Comparison of ENCODE assay signal across 25 cellular contexts in the genomic region with DNA sequence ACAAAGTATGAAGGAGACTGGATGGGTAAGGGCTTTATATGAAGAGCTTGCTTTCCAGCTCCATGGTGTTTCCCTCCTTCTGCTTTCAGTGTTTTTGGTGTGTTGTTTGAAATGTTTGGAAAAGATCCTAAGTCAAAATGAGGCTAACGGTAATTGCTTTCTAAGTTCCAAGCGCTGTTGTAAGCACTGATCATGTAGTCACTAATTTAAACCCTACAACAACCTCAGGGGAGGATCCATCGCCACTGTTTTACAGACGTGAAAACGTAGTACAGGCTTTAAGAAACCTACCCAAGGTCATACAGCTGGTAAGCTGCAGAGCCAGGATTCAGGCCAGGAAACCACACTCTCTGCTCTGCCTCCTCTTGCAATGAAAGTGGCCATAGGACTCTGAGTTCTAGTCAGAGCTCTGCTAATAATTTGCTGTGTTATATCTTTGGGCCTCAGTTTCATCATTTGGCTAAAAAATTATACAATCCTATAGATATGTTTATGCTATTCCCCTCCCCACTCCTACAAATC.
"Had no signal": no experiment of that assay in that cellular context is flagged by ENCODE, and none has a peak within 500 bp of the region (broad histone marks: within the 10 kb centered on the region; RNA-seq: fewer than 3 reads in every experiment).

No MANE protein-coding gene starts in this region.

- DNase-seq: activated CD4-positive, alpha-beta T cell treated with anti-CD3 and anti-CD28 coated beads for 1 hour; activated CD8-positive, alpha-beta memory T cell treated with anti-CD3 and anti-CD28 coated beads for 24 hours; activated CD8-positive, alpha-beta memory T cell treated with anti-CD3 and anti-CD28 coated beads, Interleukin-2, amount 50 U/mL, for 48 hours; activated effector memory CD4-positive, alpha-beta T cell treated with Interleukin-2 at 50 U/mL for 16 hours; activated naive CD4-positive, alpha-beta T cell treated with anti-CD3 and anti-CD28 coated beads, Interleukin-2, amount 50 U/mL, for 16 hours; activated T-cell treated with anti-CD3 and anti-CD28 coated beads, Interleukin-2, amount 50 U/mL, for 48 hours; cerebellar nuclear complex; effector CD8-positive, alpha-beta T cell; foreskin melanocyte; head of caudate nucleus; kidney; mammary epithelial cell; small intestine; stimulated activated CD4-positive, alpha-beta T cell treated with anti-CD3 and anti-CD28 coated beads, Interleukin-15, amount 100 ng/mL, for 24 hours; stimulated activated CD4-positive, alpha-beta T cell treated with anti-CD3 and anti-CD28 coated beads, Interleukin-2, amount 100 ng/mL, for 48 hours; stimulated activated naive CD8-positive, alpha-beta T cell treated with anti-CD3 and anti-CD28 coated beads, Interleukin-15, amount 100 ng/mL, for 72 hours; T-helper 2 cell; upper lobe of right lung; WERI-Rb-1 had no signal

- H3K27ac Mint-ChIP-seq: progenitor cell of endocrine pancreas; stimulated activated naive CD8-positive, alpha-beta T cell treated with anti-CD3 and anti-CD28 coated beads, Interleukin-15, amount 100 ng/mL, for 72 hours had no signal

- H3K27ac ChIP-seq: breast epithelium, upper lobe of right lung, WERI-Rb-1 had no signal

- ATAC-seq: esophagus mucosa; left lobe of liver; stimulated activated naive CD8-positive, alpha-beta T cell treated with anti-CD3 and anti-CD28 coated beads, Interleukin-15, amount 100 ng/mL, for 72 hours; upper lobe of right lung had no signal

- H3K36me3 ChIP-seq: breast epithelium, right atrium auricular region, upper lobe of right lung, WERI-Rb-1 had no signal

- H3K4me1 Mint-ChIP-seq: stimulated activated naive CD8-positive, alpha-beta T cell treated with anti-CD3 and anti-CD28 coated beads, Interleukin-15, amount 100 ng/mL, for 72 hours had no signal

- H3K27me3 ChIP-seq: breast epithelium, right atrium auricular region, upper lobe of right lung had no signal

- H3K9me3 Mint-ChIP-seq: stimulated activated naive CD8-positive, alpha-beta T cell treated with anti-CD3 and anti-CD28 coated beads, Interleukin-15, amount 100 ng/mL, for 72 hours had no signal

- H3K4me3 Mint-ChIP-seq: stimulated activated naive CD8-positive, alpha-beta T cell treated with anti-CD3 and anti-CD28 coated beads, Interleukin-15, amount 100 ng/mL, for 72 hours had no signal

- H3K4me3 ChIP-seq: breast epithelium, right atrium auricular region, upper lobe of right lung had no signal

- FAIRE-seq: astrocyte, kidney, small intestine had no signal

- H3K9me3 ChIP-seq: breast epithelium, right atrium auricular region, upper lobe of right lung had no signal
